In genomic region chr10:116713846-116714245, GRCh38 we compare ENCODE assay signal across 28 cellular contexts. TPM values are rescaled to one million over a fixed set of nuclear protein-coding genes. Genes with fewer than 3 reads are reported as not detected.
"Had no signal": no experiment of that assay in that cellular context is flagged by ENCODE, and none has a peak within 500 bp of the region (broad histone marks: within the 10 kb centered on the region; RNA-seq: fewer than 3 reads in every experiment).

No MANE protein-coding gene starts in this region.

- H3K79me2 ChIP-seq: parathyroid adenoma had no signal

- H3K4me1 ChIP-seq: lower lobe of right lung, neural progenitor cell, parathyroid adenoma, psoas muscle, right lobe of liver, transverse colon, upper lobe of left lung had no signal

- H3K9ac ChIP-seq: neural progenitor cell, parathyroid adenoma had no signal

- H2AFZ ChIP-seq: neural progenitor cell, parathyroid adenoma had no signal

- H3K27me3 ChIP-seq: neural progenitor cell, right atrium auricular region, right lobe of liver, testis, thyroid gland, transverse colon, upper lobe of left lung had no signal

- H3K9me3 ChIP-seq: lower lobe of right lung, neutrophil, psoas muscle, right atrium auricular region, right lobe of liver, stomach, testis, thyroid gland, transverse colon, upper lobe of left lung had no signal

- DNase-seq: hippocampal formation; kidney glomerular epithelial cell; left cardiac atrium; lower lobe of right lung; mammary epithelial cell; mesenchymal stem cell; naive thymus-derived CD8-positive, alpha-beta T cell; nephron progenitor cell; occipital lobe; psoas muscle; right lobe of liver; stimulated activated CD4-positive, alpha-beta T cell treated with anti-CD3 and anti-CD28 coated beads, Interleukin-12 subunit alpha, Interleukin-12 subunit beta, amount 100 ng/mL, for 4 hours; stimulated activated CD4-positive, alpha-beta T cell treated with anti-CD3 and anti-CD28 coated beads, Interleukin-15, amount 100 ng/mL, for 24 hours; stimulated activated CD4-positive, alpha-beta T cell treated with anti-CD3 and anti-CD28 coated beads, Interleukin-2, amount 100 ng/mL, for 24 hours; stimulated activated CD4-positive, alpha-beta T cell treated with anti-CD3 and anti-CD28 coated beads, Interleukin-4, amount 100 ng/mL, for 1 hour; stimulated activated naive B cell treated with anti-CD40 and anti-IgM and Interleukin-4, amounts not matched to agents 10 μg/mL and 1 μg/mL and 100 μg/mL, for 72 hours; stimulated activated naive CD8-positive, alpha-beta T cell treated with anti-CD3 and anti-CD28 coated beads, Interleukin-15, Interleukin-2, amounts not matched to agents 100 U/mL and 50 U/mL, for 24 hours; stomach; testis; thyroid gland; transverse colon; upper lobe of left lung had no signal

- H3K9me3 Mint-ChIP-seq: naive thymus-derived CD8-positive, alpha-beta T cell; nephron progenitor cell; neural progenitor cell; stimulated activated naive B cell treated with anti-CD40 and anti-IgM and Interleukin-4, amounts not matched to agents 10 μg/mL and 1 μg/mL and 100 μg/mL, for 72 hours had no signal

- H3K4me1 Mint-ChIP-seq: naive thymus-derived CD8-positive, alpha-beta T cell; nephron progenitor cell; neural progenitor cell; stimulated activated naive B cell treated with anti-CD40 and anti-IgM and Interleukin-4, amounts not matched to agents 10 μg/mL and 1 μg/mL and 100 μg/mL, for 72 hours had no signal

- H3K36me3 Mint-ChIP-seq: naive thymus-derived CD8-positive, alpha-beta T cell; neural progenitor cell; stimulated activated naive B cell treated with anti-CD40 and anti-IgM and Interleukin-4, amounts not matched to agents 10 μg/mL and 1 μg/mL and 100 μg/mL, for 72 hours had no signal

- H3K4me2 ChIP-seq: neural progenitor cell had no signal

- H3K27ac ChIP-seq: lower lobe of right lung, neural progenitor cell, neutrophil, parathyroid adenoma, psoas muscle, right atrium auricular region, right lobe of liver, skin epidermis, stomach, testis, thyroid gland, transverse colon, upper lobe of left lung had no signal

- H3K4me3 Mint-ChIP-seq: naive thymus-derived CD8-positive, alpha-beta T cell; nephron progenitor cell; neural progenitor cell; stimulated activated naive B cell treated with anti-CD40 and anti-IgM and Interleukin-4, amounts not matched to agents 10 μg/mL and 1 μg/mL and 100 μg/mL, for 72 hours had no signal

- H3K4me3 ChIP-seq: lower lobe of right lung, neural progenitor cell, psoas muscle, right atrium auricular region, right lobe of liver, skin epidermis, stomach, testis, thyroid gland, transverse colon, upper lobe of left lung had no signal

- H3K27ac Mint-ChIP-seq: naive thymus-derived CD8-positive, alpha-beta T cell; nephron progenitor cell; neural progenitor cell; stimulated activated naive B cell treated with anti-CD40 and anti-IgM and Interleukin-4, amounts not matched to agents 10 μg/mL and 1 μg/mL and 100 μg/mL, for 72 hours had no signal

- H3K36me3 ChIP-seq: lower lobe of right lung, neural progenitor cell, neutrophil, right atrium auricular region, right lobe of liver, stomach, thyroid gland, transverse colon, upper lobe of left lung had no signal

- ATAC-seq: left cardiac atrium; left lobe of liver; lower lobe of right lung; naive thymus-derived CD8-positive, alpha-beta T cell; psoas muscle; right lobe of liver; stimulated activated naive B cell treated with anti-CD40 and anti-IgM and Interleukin-4, amounts not matched to agents 10 μg/mL and 1 μg/mL and 100 μg/mL, for 72 hours; stimulated activated naive CD8-positive, alpha-beta T cell treated with anti-CD3 and anti-CD28 coated beads, Interleukin-15, Interleukin-2, amounts not matched to agents 100 U/mL and 50 U/mL, for 24 hours had no signal

RNA-seq across cellular contexts. Expression of gene HSPA12A, which starts 28.5 kb away (rescaled TPM):
- total RNA-seq: naive thymus-derived CD8-positive, alpha-beta T cell had no signal
